Comparison of ENCODE assay signal across 8 cellular contexts in the genomic region with DNA sequence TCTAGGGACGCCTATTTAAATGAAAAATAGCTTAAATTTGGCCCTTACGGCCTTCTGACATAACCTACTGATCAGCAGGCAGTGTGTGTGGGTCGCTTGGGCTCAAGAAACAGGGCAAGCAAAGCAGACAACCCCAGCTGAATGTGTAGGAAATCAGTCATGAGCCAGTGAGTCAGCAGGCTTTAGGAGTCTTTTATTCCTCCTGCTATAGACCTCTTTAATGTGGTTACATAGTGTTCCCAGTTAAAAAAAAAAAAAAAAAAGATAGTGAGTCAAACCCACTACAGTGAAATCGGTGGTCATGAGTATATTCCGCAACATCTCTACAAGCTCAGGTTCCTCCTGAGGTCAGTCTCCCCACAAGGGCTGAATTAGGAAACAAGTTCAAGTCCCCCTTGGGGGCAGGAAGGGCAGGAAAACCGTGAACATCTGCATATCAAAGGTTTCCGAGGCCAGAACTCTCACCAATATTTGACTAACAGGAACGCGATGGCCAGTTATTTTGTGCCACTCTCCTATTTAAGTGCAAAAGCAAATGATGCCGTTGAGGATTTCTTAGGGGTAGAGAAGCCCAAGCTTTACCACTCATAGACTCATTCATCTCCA.
DNase-seq lines count a peak whose midpoint lies in the region; ATAC-seq lines count a peak whose summit lies in the region.

No MANE protein-coding gene starts in this region.

- ATAC-seq in HG02870 (IDR thresholded peaks at IDR 0.05; ENCODE audit: unreplicated experiment) (no peak), HG03378 (IDR thresholded peaks at IDR 0.05; ENCODE audit: unreplicated experiment) (no peak), HG02588 (IDR thresholded peaks at IDR 0.05; ENCODE audit: unreplicated experiment) (no peak)

- DNase-seq in ACHN, result peak; percentile 91
- peak; percentile 76 for DNase-seq in KBM-7
- DNase-seq in activated CD8-positive, alpha-beta memory T cell treated with anti-CD3 and anti-CD28 coated beads, Interleukin-2, amount 50 U/mL, for 48 hours, result peak; percentile 65
- DNase-seq in head of caudate nucleus, result peak in 32 of 42 donors; percentile 31 to 86 (median 60)
- peak; percentile 68 for DNase-seq in stimulated activated CD4-positive, alpha-beta T cell treated with anti-CD3 and anti-CD28 coated beads, Interleukin-4, amount 100 ng/mL, for 24 hours

- in situ Hi-C loops in ACHN (cut with HindIII; ENCODE audit: low pct_ligation_motif_present, low pct_unique_long_range_greater_than_20kb, low sequenced_read_pairs) (no loop called here), KBM-7 (cut with MboI; ENCODE audit: low pct_unique_long_range_greater_than_20kb, low sequenced_read_pairs) (no loop called here)

- intact Hi-C loops in head of caudate nucleus (cut with DNase I), result no loop called here
